Comparison of ENCODE assay signal across 27 cellular contexts in the genomic region with DNA sequence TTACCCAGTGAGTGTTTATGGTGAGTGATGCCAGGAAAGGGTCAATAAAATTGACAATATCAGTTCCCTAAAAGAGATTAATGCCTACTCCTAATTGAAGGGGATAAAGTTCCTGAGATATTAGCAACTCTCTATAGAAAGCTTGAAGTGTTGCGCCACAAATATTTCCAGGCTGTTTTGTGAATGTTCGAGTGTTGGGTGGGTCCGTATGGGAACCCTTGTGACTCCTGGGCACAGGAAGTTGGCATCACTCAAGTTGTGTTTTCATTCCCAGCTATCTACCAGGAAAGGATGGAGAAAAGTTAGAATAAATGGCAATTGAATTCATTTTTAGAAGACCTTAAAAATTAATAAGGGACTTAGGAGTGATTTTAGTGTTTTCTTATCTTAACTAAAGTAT.
"Had no signal": no experiment of that assay in that cellular context is flagged by ENCODE, and none has a peak within 500 bp of the region (broad histone marks: within the 10 kb centered on the region; RNA-seq: fewer than 3 reads in every experiment).

No MANE protein-coding gene starts in this region.

- H3K36me3 ChIP-seq: brain microvascular endothelial cell, colonic mucosa, esophagus squamous epithelium, gastroesophageal sphincter, WERI-Rb-1 had no signal

- DNase-seq: activated B cell treated with CpG ODN at 0.5 μM for 24 hours; activated CD4-positive, alpha-beta T cell treated with anti-CD3 and anti-CD28 coated beads for 48 hours; activated CD4-positive, alpha-beta T cell treated with anti-CD3 and anti-CD28 coated beads, Interleukin-2, amount 50 U/mL, for 1 hour; activated CD4-positive, alpha-beta T cell treated with anti-CD3 and anti-CD28 coated beads, Interleukin-2, amount 50 U/mL, for 48 hours; activated CD8-positive, alpha-beta memory T cell treated with anti-CD3 and anti-CD28 coated beads for 24 hours; activated CD8-positive, alpha-beta T cell treated with anti-CD3 and anti-CD28 coated beads for 36 hours; activated effector memory CD4-positive, alpha-beta T cell treated with Interleukin-2 at 50 U/mL for 16 hours; activated naive CD4-positive, alpha-beta T cell treated with anti-CD3 and anti-CD28 coated beads for 36 hours; activated naive CD8-positive, alpha-beta T cell treated with anti-CD3 and anti-CD28 coated beads for 36 hours; activated naive CD8-positive, alpha-beta T cell treated with anti-CD3 and anti-CD28 coated beads, Interleukin-2, amount 50 U/mL, for 24 hours; activated T-cell treated with anti-CD3 and anti-CD28 coated beads, Interleukin-2, amount 50 U/mL, for 4 hours; brain microvascular endothelial cell; colonic mucosa; effector CD8-positive, alpha-beta T cell; esophagus squamous epithelium; foreskin melanocyte; SW 1271; T-cell; T1000; WERI-Rb-1 had no signal

- ATAC-seq: activated CD4-positive, CD25-positive, alpha-beta regulatory T cell treated with anti-CD3 and anti-CD28 coated beads, Interleukin-2, amount 50 U/mL, for 24 hours; activated CD8-positive, alpha-beta T cell treated with anti-CD3 and anti-CD28 coated beads for 36 hours; activated naive CD8-positive, alpha-beta T cell treated with anti-CD3 and anti-CD28 coated beads, Interleukin-2, amount 50 U/mL, for 24 hours; activated T-cell treated with anti-CD3 and anti-CD28 coated beads, Interleukin-2, amount 50 U/mL, for 4 hours; activated T-helper 17 cell treated with anti-CD3 and anti-CD28 coated beads, Interleukin-2, amount 50 U/mL, for 72 hours; gastroesophageal sphincter; T-cell had no signal

- H3K9me3 ChIP-seq: colonic mucosa, esophagus squamous epithelium, gastroesophageal sphincter had no signal

- H3K27me3 ChIP-seq: brain microvascular endothelial cell, colonic mucosa, esophagus squamous epithelium, gastroesophageal sphincter had no signal

- FAIRE-seq: bronchial epithelial cell, endometrium, endothelial cell of umbilical vein had no signal

- H3K27ac ChIP-seq: colonic mucosa, epithelial cell of prostate, esophagus squamous epithelium, gastroesophageal sphincter, WERI-Rb-1 had no signal

- H3K4me1 ChIP-seq: colonic mucosa, esophagus squamous epithelium, gastroesophageal sphincter had no signal

- H3K4me3 ChIP-seq: colonic mucosa, esophagus squamous epithelium, gastroesophageal sphincter had no signal
